Comparison of ENCODE assay signal across 7 cellular contexts in genomic region chr19:42497492-42498226, GRCh38. TPM values are rescaled to one million over a fixed set of nuclear protein-coding genes. Genes with fewer than 3 reads are reported as not detected.
DNase-seq lines count a peak whose midpoint lies in the region; ATAC-seq lines count a peak whose summit lies in the region.

No MANE protein-coding gene starts in this region.

- no peak overlapping the region for H3K9ac ChIP-seq in skeletal muscle tissue (ENCODE audit: low read depth in 1 of 3, low read length in 3 of 3)

- no peaks in the 10 kb centered on the region for H3K9me3 ChIP-seq in skeletal muscle tissue (ENCODE audit: control insufficient read depth in 3 of 3, low read length in 3 of 3)

- H3K4me1 ChIP-seq in skeletal muscle tissue (ENCODE audit: control insufficient read depth in 3 of 3, insufficient read depth in 3 of 3, low read length in 3 of 3) = peaks cover 4 to 8% (median 4%) of the 10 kb centered on the region in 3 donors

- no peaks in the 10 kb centered on the region for H3K27me3 ChIP-seq in skeletal muscle tissue (ENCODE audit: control insufficient read depth in 3 of 3, insufficient read depth in 3 of 3, low read length in 3 of 3)

- H3K27ac ChIP-seq in cingulate gyrus (ENCODE audit: low read depth, low read length) = peak overlapping the region; percentile 25
- peak overlapping the region; percentile 17 for H3K27ac ChIP-seq in skeletal muscle tissue (ENCODE audit: low read depth, low read length)

- no peak for DNase-seq in activated effector memory CD4-positive, alpha-beta T cell treated with anti-CD3 and anti-CD28 coated beads, Interleukin-2, amount 50 U/mL, for 16 hours
- DNase-seq in NCI-H146 treated with DMSO at 0.1 percent for 48 hours (lab: John Stamatoyannopoulos, UW; ENCODE audit: unreplicated experiment) (no peak), SHP77 treated with DMSO at 0.1 percent for 48 hours (lab: John Stamatoyannopoulos, UW) (no peak)

- peak; percentile 57 for ATAC-seq in GM18867 (IDR thresholded peaks at IDR 0.05; ENCODE audit: unreplicated experiment)
- peak; percentile 56 for ATAC-seq in HG03196 (IDR thresholded peaks at IDR 0.05; ENCODE audit: unreplicated experiment)

- H3K36me3 ChIP-seq in skeletal muscle tissue (ENCODE audit: control insufficient read depth in 3 of 3, insufficient read depth in 3 of 3, low read length in 3 of 3) = no peaks in the 10 kb centered on the region

- no peak overlapping the region for H3K4me3 ChIP-seq in skeletal muscle tissue (ENCODE audit: low read length in 3 of 3)

RNA-seq across cellular contexts. Expression of gene CEACAM1, which starts 30.6 kb away (rescaled TPM):
- total RNA-seq in skeletal muscle tissue = 0.52 TPM

RNA-seq across cellular contexts. Expression of gene CXCL17, which starts 54.9 kb away (rescaled TPM):
- total RNA-seq in skeletal muscle tissue = not detected
